1 cellular context compared by ENCODE assay signal in the genomic region with DNA sequence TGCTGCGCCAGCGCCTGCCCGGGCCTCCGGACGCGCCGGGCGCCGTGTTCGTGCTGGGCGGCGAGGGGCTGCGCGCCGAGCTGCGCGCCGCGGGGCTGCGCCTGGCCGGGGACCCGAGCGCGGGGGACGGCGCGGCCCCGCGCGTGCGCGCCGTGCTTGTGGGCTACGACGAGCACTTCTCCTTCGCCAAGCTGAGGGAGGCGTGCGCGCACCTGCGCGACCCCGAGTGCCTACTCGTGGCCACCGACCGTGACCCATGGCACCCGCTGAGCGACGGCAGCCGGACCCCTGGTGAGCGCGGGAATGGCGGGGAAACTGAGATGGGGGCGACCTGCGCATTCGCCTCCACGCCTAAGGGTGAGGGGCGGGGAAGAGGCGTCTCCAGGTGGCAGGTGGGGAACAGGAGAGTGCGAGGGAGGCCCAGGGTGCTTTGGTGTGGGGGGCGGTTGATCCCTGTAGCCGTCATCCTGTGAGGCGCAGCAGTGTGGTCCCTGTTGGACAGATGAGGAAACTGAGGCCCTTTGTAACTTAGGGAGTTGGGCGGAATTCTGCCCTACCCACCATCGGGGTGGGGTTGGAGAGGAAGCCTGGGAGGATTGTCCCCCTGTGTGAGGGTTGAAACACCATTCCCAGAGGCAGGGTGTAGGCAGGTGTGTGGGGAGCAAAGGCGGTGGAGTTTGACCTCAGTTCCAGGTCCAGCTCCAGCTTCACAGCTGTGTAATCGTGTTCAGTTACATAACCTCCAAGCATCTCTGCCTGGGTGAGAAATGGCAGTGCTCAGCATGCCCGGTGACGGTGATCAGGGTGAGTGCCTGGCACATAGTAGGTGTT.
TF ChIP-seq lines count a peak whose summit lies in the region.

No MANE protein-coding gene starts in this region.

TF ChIP-seq in HEK293, 187 proteins besides CTCF, POLR2A, EP300 and RAD21 (continued from another document):
- TF ChIP-seq ZNF548 (tag by site-specific recombination; IDR thresholded peaks at IDR 0.05) (0 out of 2 replicates have a peak, but pooled peaks have one; percentile 15), GLIS1 (tag by site-specific recombination; IDR thresholded peaks at IDR 0.05) (peak; percentile 42), ZNF148 (tag by site-specific recombination; IDR thresholded peaks at IDR 0.05; ENCODE audit: borderline replicate concordance) (no peak), ZNF24 (tag by site-specific recombination; IDR thresholded peaks at IDR 0.05) (no peak), SCRT1 (tag by site-specific recombination; IDR thresholded peaks at IDR 0.05; ENCODE audit: borderline replicate concordance) (no peak), KLF9 (tag by site-specific recombination; IDR thresholded peaks at IDR 0.05; ENCODE audit: low read depth) (peak; percentile 48; the same call in 1 of the 2 replicates), SP2 (tag by site-specific recombination; IDR thresholded peaks at IDR 0.05) (peak; percentile 59), ZNF626 (tag by site-specific recombination; IDR thresholded peaks at IDR 0.05) (no peak), ZBTB26 (tag by site-specific recombination; optimal IDR thresholded peaks at IDR 0.05) (peak; percentile 96), ZNF133 (tag by site-specific recombination; IDR thresholded peaks at IDR 0.05) (no peak), ZNF335 (tag by site-specific recombination; conservative IDR thresholded peaks at IDR 0.05) (peak; percentile 77), PBX3 (CRISPR knock-in tag; IDR thresholded peaks at IDR 0.05) (no peak), ZNF2 (tag by site-specific recombination; IDR thresholded peaks at IDR 0.05) (peak; percentile 33; the same call in 1 of the 2 replicates), EGR2 (tag by site-specific recombination; IDR thresholded peaks at IDR 0.05; ENCODE audit: low read depth) (peak; percentile 95), KLF1 (tag by site-specific recombination; IDR thresholded peaks at IDR 0.05) (peak; percentile 51; the same call in 1 of the 2 replicates), ZEB2 (tag by site-specific recombination; IDR thresholded peaks at IDR 0.05) (peak; percentile 63; the same call in 1 of the 2 replicates), PRDM10 (tag by site-specific recombination; IDR thresholded peaks at IDR 0.05) (no peak), ZBTB48 (tag by site-specific recombination; IDR thresholded peaks at IDR 0.05) (peak; percentile 63), KLF8 (tag by site-specific recombination; IDR thresholded peaks at IDR 0.05) (peak; percentile 23; the same call in 1 of the 2 replicates), ZBTB10 (tag by site-specific recombination; IDR thresholded peaks at IDR 0.05) (0 out of 2 replicates have a peak, but pooled peaks have one; percentile 51), HOXA7 (CRISPR knock-in tag; IDR thresholded peaks at IDR 0.05; ENCODE audit: borderline replicate concordance) (no peak), ZIC2 (tag by site-specific recombination; IDR thresholded peaks at IDR 0.05) (peak; percentile 89), ZNF629 (tag by site-specific recombination; IDR thresholded peaks at IDR 0.05) (no peak), SP3 (tag by site-specific recombination; IDR thresholded peaks at IDR 0.05) (peak; percentile 69), PRDM2 (tag by site-specific recombination; IDR thresholded peaks at IDR 0.05; ENCODE audit: borderline replicate concordance) (no peak), ZNF501 (tag by site-specific recombination; IDR thresholded peaks at IDR 0.05) (no peak), SP7 (tag by site-specific recombination; IDR thresholded peaks at IDR 0.05) (0 out of 2 replicates have a peak, but pooled peaks have one; percentile 13), ZNF488 (tag by site-specific recombination; IDR thresholded peaks at IDR 0.05) (no peak)
- TF ChIP-seq, protein P1, sequence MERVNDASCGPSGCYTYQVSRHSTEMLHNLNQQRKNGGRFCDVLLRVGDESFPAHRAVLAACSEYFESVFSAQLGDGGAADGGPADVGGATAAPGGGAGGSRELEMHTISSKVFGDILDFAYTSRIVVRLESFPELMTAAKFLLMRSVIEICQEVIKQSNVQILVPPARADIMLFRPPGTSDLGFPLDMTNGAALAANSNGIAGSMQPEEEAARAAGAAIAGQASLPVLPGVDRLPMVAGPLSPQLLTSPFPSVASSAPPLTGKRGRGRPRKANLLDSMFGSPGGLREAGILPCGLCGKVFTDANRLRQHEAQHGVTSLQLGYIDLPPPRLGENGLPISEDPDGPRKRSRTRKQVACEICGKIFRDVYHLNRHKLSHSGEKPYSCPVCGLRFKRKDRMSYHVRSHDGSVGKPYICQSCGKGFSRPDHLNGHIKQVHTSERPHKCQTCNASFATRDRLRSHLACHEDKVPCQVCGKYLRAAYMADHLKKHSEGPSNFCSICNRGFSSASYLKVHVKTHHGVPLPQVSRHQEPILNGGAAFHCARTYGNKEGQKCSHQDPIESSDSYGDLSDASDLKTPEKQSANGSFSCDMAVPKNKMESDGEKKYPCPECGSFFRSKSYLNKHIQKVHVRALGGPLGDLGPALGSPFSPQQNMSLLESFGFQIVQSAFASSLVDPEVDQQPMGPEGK (tag by site-specific recombination; IDR thresholded peaks at IDR 0.05) = peak; percentile 59; the same call in 1 of the 2 replicates
